In the genomic region with DNA sequence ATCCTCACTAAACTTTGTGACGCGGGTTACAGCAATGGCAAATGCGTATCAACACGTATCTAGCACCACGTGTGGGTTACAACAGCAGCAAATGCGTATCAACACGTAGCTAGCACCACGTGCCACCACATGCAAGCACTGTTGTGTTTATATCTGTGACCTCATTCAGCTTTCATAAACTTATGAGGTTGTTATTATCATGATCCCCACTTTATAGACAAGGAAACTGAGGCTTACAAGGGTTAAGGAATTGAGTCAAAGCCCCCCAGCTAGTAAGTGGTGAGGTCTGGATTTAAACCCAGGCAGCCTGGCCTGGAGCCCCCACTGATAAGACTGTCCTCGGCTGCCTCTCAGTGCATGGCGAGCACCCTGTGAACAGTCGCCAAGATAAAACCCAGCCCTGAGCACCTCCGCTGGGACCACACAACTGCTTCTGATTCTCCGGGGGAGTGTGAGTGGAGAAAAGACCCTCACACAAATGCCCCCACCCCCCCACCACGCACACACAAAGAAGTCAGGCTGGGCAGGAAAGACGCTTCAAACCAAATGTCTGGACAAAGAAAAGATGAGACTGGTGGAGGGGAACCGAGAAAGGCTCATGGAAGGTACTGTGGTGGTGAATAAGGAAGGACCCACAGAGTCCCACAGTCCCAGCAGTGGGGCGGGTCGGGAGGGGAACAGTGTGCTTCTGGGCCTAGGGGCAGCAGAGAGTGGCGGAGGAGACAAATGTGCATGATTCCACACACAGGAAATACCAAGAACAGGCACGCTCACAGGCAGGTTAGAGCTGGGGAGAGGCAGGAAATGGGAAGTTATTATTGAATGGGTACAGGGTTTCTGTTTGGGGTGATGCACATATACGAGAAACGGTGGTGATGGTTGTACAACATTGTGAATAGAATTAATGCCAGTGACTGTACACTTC, we compare ENCODE assay signal across 19 cellular contexts.
DNase-seq lines count a peak whose midpoint lies in the region; ATAC-seq, FAIRE-seq and TF ChIP-seq lines count a peak whose summit lies in the region.
"Had no signal": no experiment of that assay in that cellular context is flagged by ENCODE, and none has a peak within 500 bp of the region (broad histone marks: within the 10 kb centered on the region; RNA-seq: fewer than 3 reads in every experiment).

No MANE protein-coding gene starts in this region.

- no peaks in the 10 kb centered on the region for H4K20me1 ChIP-seq in GM12878 (ENCODE audit: control insufficient read depth, insufficient read depth)

- CTCF ChIA-PET in GM12878 (lab: Yijun Ruan, JAX) = interaction anchor here (1.0 to 1.2 kb wide), 2 partner anchors 10 to 11 kb away, joined by 3 to 4 read pairs; no protein-coding TSS in a partner anchor

- SMC1A ChIA-PET in GM12878 (lab: Charles Lee; ENCODE audit: uncharacterized antibody, unreplicated experiment) = no interaction called here

- H2AFZ ChIP-seq in GM12878 (ENCODE audit: control insufficient read depth, low read depth, low read length) = peak overlapping the region; percentile 34

- H3K9me3 ChIP-seq in GM12878 (replicated peaks; ENCODE audit: control insufficient read depth, insufficient read depth, low read length) = no peaks in the 10 kb centered on the region
- H3K9me3 ChIP-seq: A549, left lung, pancreas, thoracic aorta had no signal

- H3K4me3 ChIP-seq in GM12878 = no peak overlapping the region
- no peak overlapping the region for H3K4me3 ChIP-seq in lower leg skin (ENCODE audit: low read depth, poor library complexity, severe bottlenecking)
- H3K4me3 ChIP-seq: A549, left lung, pancreas, thoracic aorta had no signal

- H3K4me1 Mint-ChIP-seq in activated naive CD8-positive, alpha-beta T cell treated with anti-CD3 and anti-CD28 coated beads, Interleukin-2, amount 10 ng/mL, durations not matched to agents 7 days and 5 days = peaks cover 29% of the 10 kb centered on the region
- peaks cover 47% of the 10 kb centered on the region for H3K4me1 Mint-ChIP-seq in activated naive CD8-positive, alpha-beta T cell treated with anti-CD3 and anti-CD28 coated beads, Interleukin-2, amount 50 U/mL, for 24 hours
- H3K4me1 Mint-ChIP-seq in type B pancreatic cell (ENCODE audit: unreplicated experiment) = peaks cover 49% of the 10 kb centered on the region

- H3K79me2 ChIP-seq in GM12878 (ENCODE audit: control insufficient read depth, insufficient read depth, low read length) = no peaks in the 10 kb centered on the region; the same call in 1 of the 2 replicates

- FAIRE-seq in GM12878 (lab: Jason Lieb, UNC) = no peak
- FAIRE-seq: A549, pancreas had no signal

- H3K9me3 Mint-ChIP-seq in activated naive CD8-positive, alpha-beta T cell treated with anti-CD3 and anti-CD28 coated beads, Interleukin-2, amount 10 ng/mL, durations not matched to agents 7 days and 5 days = no peaks in the 10 kb centered on the region
- no peaks in the 10 kb centered on the region for H3K9me3 Mint-ChIP-seq in activated naive CD8-positive, alpha-beta T cell treated with anti-CD3 and anti-CD28 coated beads, Interleukin-2, amount 50 U/mL, for 24 hours
- H3K9me3 Mint-ChIP-seq in type B pancreatic cell = no peaks in the 10 kb centered on the region
- H3K9me3 Mint-ChIP-seq: activated naive CD4-positive, alpha-beta T cell treated with anti-CD3 and anti-CD28 coated beads for 36 hours had no signal

- H3K27ac Mint-ChIP-seq in activated naive CD8-positive, alpha-beta T cell treated with anti-CD3 and anti-CD28 coated beads, Interleukin-2, amount 10 ng/mL, durations not matched to agents 7 days and 5 days = no peak overlapping the region
- H3K27ac Mint-ChIP-seq in activated naive CD8-positive, alpha-beta T cell treated with anti-CD3 and anti-CD28 coated beads, Interleukin-2, amount 50 U/mL, for 24 hours = no peak overlapping the region
- peak overlapping the region; percentile 20 for H3K27ac Mint-ChIP-seq in type B pancreatic cell
- H3K27ac Mint-ChIP-seq: activated naive CD4-positive, alpha-beta T cell treated with anti-CD3 and anti-CD28 coated beads for 36 hours had no signal

- intact Hi-C loops in GM12878 (cut with micrococcal nuclease; ENCODE audit: unreplicated experiment) (no loop called here), left ventricle myocardium superior (cut with micrococcal nuclease) (no loop called here), lower leg skin (cut with DNase I; ENCODE audit: low total_unique reads) (no loop called here)

- no peak for ATAC-seq in activated naive CD8-positive, alpha-beta T cell treated with anti-CD3 and anti-CD28 coated beads, Interleukin-2, amount 10 ng/mL, durations not matched to agents 7 days and 5 days (ENCODE audit: low read depth)
- ATAC-seq in activated naive CD8-positive, alpha-beta T cell treated with anti-CD3 and anti-CD28 coated beads, Interleukin-2, amount 50 U/mL, for 24 hours = no peak
- ATAC-seq in GM12878 = no peak
- ATAC-seq in left ventricle myocardium superior = peak; percentile 52
- ATAC-seq: A549, left lung, pancreas had no signal

- TF ChIP-seq POLR2A in GM12878 (IDR thresholded peaks at IDR 0.05; ENCODE audit: low read depth, low read length) (no peak), lower leg skin (IDR thresholded peaks at IDR 0.05) (no peak)

- H3K4me3 Mint-ChIP-seq in activated naive CD8-positive, alpha-beta T cell treated with anti-CD3 and anti-CD28 coated beads, Interleukin-2, amount 10 ng/mL, durations not matched to agents 7 days and 5 days = no peak overlapping the region
- H3K4me3 Mint-ChIP-seq in activated naive CD8-positive, alpha-beta T cell treated with anti-CD3 and anti-CD28 coated beads, Interleukin-2, amount 50 U/mL, for 24 hours = no peak overlapping the region
- no peak overlapping the region for H3K4me3 Mint-ChIP-seq in type B pancreatic cell
- H3K4me3 Mint-ChIP-seq: activated naive CD4-positive, alpha-beta T cell treated with anti-CD3 and anti-CD28 coated beads for 36 hours had no signal

- RAD21 ChIA-PET in GM12878 (lab: Charles Lee; ENCODE audit: unreplicated experiment) = interaction anchor here (0.5 kb wide), 1 partner anchor 438 kb away, joined by 4 read pairs; no protein-coding TSS in a partner anchor

- no peak overlapping the region for H3K9ac ChIP-seq in GM12878 (ENCODE audit: control insufficient read depth, insufficient read depth, low read length)

- no peak overlapping the region for H3K4me2 ChIP-seq in GM12878 (ENCODE audit: control insufficient read depth, insufficient read depth)
- H3K4me2 ChIP-seq: A549 had no signal

- peaks cover 50% of the 10 kb centered on the region for H3K4me1 ChIP-seq in GM12878 (ENCODE audit: control insufficient read depth, insufficient read depth, low read length)
- H3K4me1 ChIP-seq: pancreas had no signal

- no peaks in the 10 kb centered on the region for H3K27me3 Mint-ChIP-seq in activated naive CD8-positive, alpha-beta T cell treated with anti-CD3 and anti-CD28 coated beads, Interleukin-2, amount 10 ng/mL, durations not matched to agents 7 days and 5 days
- H3K27me3 Mint-ChIP-seq in activated naive CD8-positive, alpha-beta T cell treated with anti-CD3 and anti-CD28 coated beads, Interleukin-2, amount 50 U/mL, for 24 hours = no peaks in the 10 kb centered on the region
- H3K27me3 Mint-ChIP-seq in type B pancreatic cell = peaks cover 3% of the 10 kb centered on the region

- H3K27me3 ChIP-seq in GM12878 (replicated peaks in 1 of 2; ENCODE audit: control insufficient read depth in 2 of 2, insufficient read depth in 2 of 2, low read length in 1 of 2) = no peaks in the 10 kb centered on the region
- H3K27me3 ChIP-seq: left lung, pancreas had no signal

- no peak for TF ChIP-seq RAD21 in GM12878 (IDR thresholded peaks at IDR 0.05; ENCODE audit: insufficient read depth, low read depth, low read length)

- TF ChIP-seq EP300 in GM12878 (IDR thresholded peaks at IDR 0.05; ENCODE audit: borderline replicate concordance in 1 of 2, control insufficient read depth in 1 of 2, low read depth in 2 of 2, low read length in 2 of 2) = no peak

- POLR2A ChIA-PET in activated naive CD8-positive, alpha-beta T cell treated with anti-CD3 and anti-CD28 coated beads, Interleukin-2, amount 10 ng/mL, durations not matched to agents 7 days and 5 days (lab: Charles Lee) = no interaction called here
- POLR2A ChIA-PET in GM12878 (lab: Charles Lee) = no interaction called here

- peak; percentile 16 for DNase-seq in activated naive CD8-positive, alpha-beta T cell treated with anti-CD3 and anti-CD28 coated beads, Interleukin-2, amount 10 ng/mL, durations not matched to agents 7 days and 5 days
- no peak for DNase-seq in activated naive CD8-positive, alpha-beta T cell treated with anti-CD3 and anti-CD28 coated beads, Interleukin-2, amount 50 U/mL, for 24 hours
- DNase-seq in GM12878 (ENCODE audit: low read depth, low spot score) = no peak
- peak; percentile 40 for DNase-seq in left ventricle myocardium superior
- no peak for DNase-seq in type B pancreatic cell (ENCODE audit: extremely low spot score, unreplicated experiment)
- DNase-seq in EL = no peak
- DNase-seq in lower leg skin (ENCODE audit: low spot score in 2 of 2) = no peak
- DNase-seq in foreskin melanocyte = no peak
- DNase-seq: activated naive CD4-positive, alpha-beta T cell treated with anti-CD3 and anti-CD28 coated beads for 36 hours; caudate nucleus; hippocampal formation; NCI-H1092 treated with DMSO at 0.1 percent for 48 hours; NCI-H510A; RPMI8226; T1000 had no signal

- TF ChIP-seq CTCF in GM12878 (IDR thresholded peaks at IDR 0.05 in 2 of 3, conservative IDR thresholded peaks at IDR 0.05 in 1 of 3; ENCODE audit: control insufficient read depth in 2 of 3, extremely low read depth in 1 of 3, insufficient read depth in 1 of 3, low read depth in 3 of 3, low read length in 3 of 3) (no peak), type B pancreatic cell (conservative IDR thresholded peaks at IDR 0.05) (no peak), lower leg skin (IDR thresholded peaks at IDR 0.05) (no peak)

- WGBS in GM12878 (ENCODE audit: insufficient coverage, insufficient replicate concordance, low lambda C conversion rate, missing lambda C conversion rate) = 71% methylated on average over 20 of the region's 22 CpGs
- 70 to 73% methylated on average over 22 of the region's 22 CpGs for WGBS in lower leg skin, 2 donors

- H3K27ac ChIP-seq in GM12878 (ENCODE audit: control insufficient read depth, insufficient read depth) = peak overlapping the region; percentile 11; the same call in 1 of the 2 replicates
- H3K27ac ChIP-seq: A549, left lung, pancreas had no signal

- in situ Hi-C loops in GM12878 (cut with MboI) = loop anchor here (5.0 kb wide), 1 partner anchor 420 kb away; no protein-coding TSS in a partner anchor

- H3K36me3 Mint-ChIP-seq in activated naive CD8-positive, alpha-beta T cell treated with anti-CD3 and anti-CD28 coated beads, Interleukin-2, amount 10 ng/mL, durations not matched to agents 7 days and 5 days = no peaks in the 10 kb centered on the region
- peaks cover 2% of the 10 kb centered on the region for H3K36me3 Mint-ChIP-seq in activated naive CD8-positive, alpha-beta T cell treated with anti-CD3 and anti-CD28 coated beads, Interleukin-2, amount 50 U/mL, for 24 hours (ENCODE audit: low read depth)
- peaks cover 8% of the 10 kb centered on the region for H3K36me3 Mint-ChIP-seq in type B pancreatic cell

- no TSS peak for BruUV-seq in GM12878 (replicated peaks; lab: Mats Ljungman, UMichigan)

- H3K36me3 ChIP-seq in GM12878 (ENCODE audit: control insufficient read depth in 2 of 2, insufficient read depth in 2 of 2, low read length in 1 of 2) = no peaks in the 10 kb centered on the region
- H3K36me3 ChIP-seq: left lung, pancreas, thoracic aorta had no signal

TF ChIP-seq in GM12878, 131 proteins besides CTCF, POLR2A, EP300 and RAD21 (continues in another document):
- TF ChIP-seq CREM (IDR thresholded peaks at IDR 0.05; ENCODE audit: low read depth) = no peak

Comparison
In these comparisons a context has a peak if more than half of its experiments do, and no peak if none do; other contexts are left out.
1. DNase-seq: peak in activated naive CD8-positive, alpha-beta T cell treated with anti-CD3 and anti-CD28 coated beads, Interleukin-2, amount 10 ng/mL, durations not matched to agents 7 days and 5 days (single experiment) and left ventricle myocardium superior (single experiment); none in activated naive CD8-positive, alpha-beta T cell treated with anti-CD3 and anti-CD28 coated beads, Interleukin-2, amount 50 U/mL, for 24 hours (single experiment), GM12878 (single experiment), type B pancreatic cell (single experiment), EL (single experiment), lower leg skin (0 of 2) and foreskin melanocyte (single experiment).